In the genomic region with DNA sequence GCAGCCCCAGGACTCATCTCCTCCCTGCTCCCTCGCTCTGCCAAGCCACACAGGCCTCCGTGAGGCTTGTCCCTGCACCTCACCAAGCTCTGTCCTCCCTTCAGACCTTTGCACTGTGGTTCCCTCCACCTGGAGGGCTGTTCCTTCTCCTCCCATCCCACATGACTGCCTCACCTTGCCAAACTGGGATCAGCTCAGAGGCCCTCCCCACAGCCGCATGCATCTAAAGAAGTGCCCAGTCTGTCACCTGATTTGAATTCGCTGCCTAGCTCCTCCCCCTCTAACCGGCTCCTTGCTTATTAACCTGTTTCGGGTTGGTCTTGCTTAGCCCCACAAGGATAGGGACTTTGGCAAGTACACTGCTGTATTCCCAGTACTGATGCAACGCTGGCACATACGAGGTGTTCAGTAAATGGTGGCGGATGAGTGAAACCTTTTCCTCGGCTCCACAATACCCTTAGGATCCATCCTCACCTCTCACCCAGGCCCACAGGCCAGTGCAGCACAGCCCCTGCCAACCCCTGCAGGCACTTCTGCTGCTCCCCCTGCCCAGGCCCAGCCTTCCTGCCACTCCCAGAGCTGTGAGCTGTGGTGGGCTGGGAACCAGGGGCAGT, we compare ENCODE assay signal across 10 cellular contexts.
DNase-seq lines count a peak whose midpoint lies in the region; ATAC-seq and TF ChIP-seq lines count a peak whose summit lies in the region.
"Had no signal": no experiment of that assay in that cellular context is flagged by ENCODE, and none has a peak within 500 bp of the region (broad histone marks: within the 10 kb centered on the region; RNA-seq: fewer than 3 reads in every experiment).

No MANE protein-coding gene starts in this region.

- no peak for ATAC-seq in effector memory CD8-positive, alpha-beta T cell (replicated peaks)
- ATAC-seq in HG03460 (IDR thresholded peaks at IDR 0.05; ENCODE audit: unreplicated experiment) (no peak), HG02973 (IDR thresholded peaks at IDR 0.05; ENCODE audit: unreplicated experiment) (no peak), HG02852 (IDR thresholded peaks at IDR 0.05; ENCODE audit: unreplicated experiment) (no peak)

- peaks cover 28% of the 10 kb centered on the region for H3K36me3 Mint-ChIP-seq in effector memory CD8-positive, alpha-beta T cell (ENCODE audit: insufficient read depth)

- TF ChIP-seq CTCF in 22Rv1 (IDR thresholded peaks at IDR 0.05) (0 out of 2 replicates have a peak, but pooled peaks have one; percentile 5), LNCaP clone FGC (IDR thresholded peaks at IDR 0.05; ENCODE audit: control insufficient read depth, extremely low read depth, insufficient read depth) (no peak)

- H3K4me1 ChIP-seq in muscle layer of duodenum (ENCODE audit: control insufficient read depth in 1 of 2, insufficient read depth in 2 of 2, low read length in 2 of 2): peaks cover 22 to 66% of the 10 kb centered on the region in 2 donors

- no peaks in the 10 kb centered on the region for H3K9me3 ChIP-seq in muscle layer of duodenum (ENCODE audit: control insufficient read depth in 1 of 2, low read length in 2 of 2)
- H3K9me3 ChIP-seq: pancreas had no signal

- peaks cover 53 to 62% of the 10 kb centered on the region in 2 donors for H3K4me1 Mint-ChIP-seq in effector memory CD8-positive, alpha-beta T cell (ENCODE audit: low read depth in 2 of 2)

- DNase-seq in LNCaP clone FGC (ENCODE audit: low read depth): peak; percentile 92
- DNase-seq in effector memory CD8-positive, alpha-beta T cell: no peak
- DNase-seq in SIG-M5 (lab: John Stamatoyannopoulos, UW): no peak
- DNase-seq: NCI-H446 treated with DMSO at 0.1 percent for 48 hours had no signal

- peak overlapping the region; percentile 74 to 93 for H3K27ac Mint-ChIP-seq in effector memory CD8-positive, alpha-beta T cell

- H3K4me3 ChIP-seq in LNCaP clone FGC (ENCODE audit: low read depth, low read length): peak overlapping the region; percentile 21
- H3K4me3 ChIP-seq in muscle layer of duodenum (ENCODE audit: low read depth in 1 of 2, low read length in 2 of 2): no peak overlapping the region
- H3K4me3 ChIP-seq: pancreas had no signal

- no peaks in the 10 kb centered on the region for H3K9me3 Mint-ChIP-seq in effector memory CD8-positive, alpha-beta T cell

- H3K27me3 Mint-ChIP-seq in effector memory CD8-positive, alpha-beta T cell: no peaks in the 10 kb centered on the region

- peak overlapping the region; percentile 13 to 79 for H3K4me3 Mint-ChIP-seq in effector memory CD8-positive, alpha-beta T cell

- H3K36me3 ChIP-seq in muscle layer of duodenum (ENCODE audit: control insufficient read depth in 1 of 2, insufficient read depth in 2 of 2, low read length in 2 of 2): peaks cover 0 to 3% of the 10 kb centered on the region in 2 donors
- H3K36me3 ChIP-seq: pancreas had no signal

- H3K27me3 ChIP-seq in muscle layer of duodenum (ENCODE audit: low read depth, low read length): no peaks in the 10 kb centered on the region
- H3K27me3 ChIP-seq: pancreas had no signal

- peak overlapping the region; percentile 90 for H3K27ac ChIP-seq in 22Rv1
- peak overlapping the region; percentile 31 for H3K27ac ChIP-seq in muscle layer of duodenum (ENCODE audit: low read length)
- H3K27ac ChIP-seq: pancreas had no signal
